Comparison of ENCODE assay signal across 7 cellular contexts in the genomic region with DNA sequence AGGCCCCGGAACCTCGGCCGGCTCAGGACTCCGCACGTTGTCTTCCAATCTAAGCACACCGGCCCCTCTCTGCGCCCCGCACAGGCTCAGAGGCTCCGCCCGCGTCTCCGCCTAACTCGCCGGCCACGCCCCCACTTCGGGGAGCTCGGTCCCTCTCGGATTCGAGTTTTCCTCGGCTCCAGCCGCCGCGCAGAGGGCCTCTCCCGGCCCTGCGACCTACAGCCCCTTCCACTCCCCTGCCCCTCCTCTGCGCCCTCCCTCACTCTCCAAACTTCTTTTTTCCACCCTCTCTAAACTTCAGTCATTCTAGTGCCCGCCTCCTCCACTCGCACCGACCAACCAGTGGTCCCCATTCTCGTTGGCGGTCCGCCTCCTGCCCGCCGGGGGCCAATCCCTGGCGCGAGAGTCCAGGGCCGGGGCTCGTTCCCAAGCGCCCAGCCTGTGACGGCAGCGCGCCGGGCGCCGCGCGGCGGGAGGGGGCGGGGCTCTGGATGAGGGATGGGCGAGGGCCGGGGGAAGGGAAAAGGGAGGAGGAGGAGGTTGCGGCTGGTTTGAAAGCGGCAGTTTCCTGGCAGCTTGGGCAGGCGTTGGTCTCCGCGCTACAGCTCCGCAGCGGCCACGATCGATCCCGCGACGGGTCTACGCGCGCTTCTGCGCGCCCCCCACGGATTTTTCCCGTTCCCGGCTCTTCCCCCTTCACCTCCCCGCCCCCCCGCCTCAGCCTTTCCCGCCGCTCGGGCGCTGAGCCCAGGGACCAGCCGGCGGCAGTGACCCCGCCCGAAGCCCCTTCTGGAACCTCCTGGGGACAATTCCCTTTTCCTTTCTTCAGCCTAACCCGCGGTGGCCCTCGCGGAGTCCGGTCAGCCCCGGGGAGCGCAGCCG. TPM values are rescaled to one million over a fixed set of nuclear protein-coding genes. Genes with fewer than 3 reads are reported as not detected.
A peak's percentile ranks its signal among the peaks of the same experiment; 100 is the strongest.
DNase-seq lines count a peak whose midpoint lies in the region; ATAC-seq, FAIRE-seq and TF ChIP-seq lines count a peak whose summit lies in the region.

A gene (plus strand): TSS at position 563 of the 882 bp plus-strand sequence. CDS start 519 bp downstream, outside the sequence.

- ATAC-seq in GM18508 (IDR thresholded peaks at IDR 0.05; ENCODE audit: insufficient read depth, unreplicated experiment) = peak; percentile 94
- ATAC-seq in HG03039 (IDR thresholded peaks at IDR 0.05; ENCODE audit: unreplicated experiment) = peak; percentile 99
- ATAC-seq in body of pancreas = peak; percentile 92
- peak; percentile 99 for ATAC-seq in sciatic nerve

- peak in 1 of 7 experiments; percentile 17 for TF ChIP-seq CTCF in body of pancreas (IDR thresholded peaks at IDR 0.05)

- no peaks in the 10 kb centered on the region for H3K27me3 ChIP-seq in body of pancreas

- FAIRE-seq in TTC549 (lab: Jason Lieb, UNC) = peak; percentile 88

- intact Hi-C loops in body of pancreas (cut with DNase I) = loop anchor here (10.0 kb wide), 1 partner anchor 245 kb away; no protein-coding TSS in a partner anchor
- intact Hi-C loops in sciatic nerve (cut with DNase I) = no loop called here

- peak within 1 kb of the TSS; percentile 88 to 98 (median 95) for H3K27ac ChIP-seq in body of pancreas

- peak; percentile 93 to 98 (median 98) for TF ChIP-seq POLR2A in body of pancreas (IDR thresholded peaks at IDR 0.05)

- 0 to 1% methylated on average over 76 to 84 of the region's 89 CpGs for WGBS in body of pancreas, 2 donors

- H3K9me3 ChIP-seq in body of pancreas = no peaks in the 10 kb centered on the region

- peak within 1 kb of the TSS; percentile 93 to 95 for H3K4me3 ChIP-seq in body of pancreas

- DNase-seq in NCI-H2081 treated with DMSO at 0.1 percent for 48 hours (lab: John Stamatoyannopoulos, UW) (peak; percentile 68), body of pancreas (peak; percentile 97 to 98 (median 98)), iPS DF 19.7 (ENCODE audit: low read depth, low spot score) (peak; percentile 90), sciatic nerve (ENCODE audit: low spot score) (peak; percentile 99)

- peaks cover 23% of the 10 kb centered on the region for H3K4me1 ChIP-seq in body of pancreas

- H3K36me3 ChIP-seq in body of pancreas (replicated peaks in 1 of 2; ENCODE audit: insufficient read depth in 1 of 2, low read depth in 2 of 2) = no peaks in the 10 kb centered on the region

RNA-seq across cellular contexts. Expression of the gene that starts here (rescaled TPM):
- total RNA-seq in body of pancreas (10 to 100 TPM; 38.4 to 75.8 TPM), sciatic nerve (15.9 TPM)

Comparison
In these comparisons a context has a peak if more than half of its experiments do, and no peak if none do; other contexts are left out.
1. Peak in every context shown above with its lines: DNase-seq, ATAC-seq, H3K4me3 ChIP-seq and H3K27ac ChIP-seq.